Comparison of ENCODE assay signal across 16 cellular contexts in the genomic region with DNA sequence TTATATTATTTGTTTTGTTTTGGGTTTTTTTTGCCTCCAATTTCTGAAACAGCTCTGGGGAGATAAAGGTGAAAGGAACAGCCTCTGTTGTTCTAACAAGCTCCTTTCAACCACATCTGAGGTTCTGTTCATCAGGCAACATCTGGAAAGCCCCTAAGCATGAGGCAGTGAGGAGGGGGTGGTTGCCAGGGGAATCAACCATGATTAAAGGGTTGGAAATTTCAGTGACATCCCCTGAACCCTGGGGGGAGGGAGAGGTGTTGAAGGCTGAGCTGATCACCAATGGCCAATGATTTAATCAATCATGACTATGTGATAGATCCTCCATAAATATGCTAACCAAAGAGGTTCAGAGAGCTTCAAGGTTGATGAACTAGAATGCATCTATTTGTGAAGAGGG.
DNase-seq lines count a peak whose midpoint lies in the region; ATAC-seq and TF ChIP-seq lines count a peak whose summit lies in the region.
"Had no signal": no experiment of that assay in that cellular context is flagged by ENCODE, and none has a peak within 500 bp of the region (broad histone marks: within the 10 kb centered on the region; RNA-seq: fewer than 3 reads in every experiment).

No MANE protein-coding gene starts in this region.

- H3K9me3 Mint-ChIP-seq in nephron progenitor cell (peaks cover 12% of the 10 kb centered on the region), progenitor cell of endocrine pancreas (ENCODE audit: low read depth) (no peaks in the 10 kb centered on the region)
- H3K9me3 Mint-ChIP-seq: activated naive CD8-positive, alpha-beta T cell treated with anti-CD3 and anti-CD28 coated beads, Interleukin-2, amount 10 ng/mL, durations not matched to agents 7 days and 5 days had no signal

- H3K27ac Mint-ChIP-seq in nephron progenitor cell (peak overlapping the region; percentile 54), progenitor cell of endocrine pancreas (no peak overlapping the region)
- H3K27ac Mint-ChIP-seq: activated naive CD8-positive, alpha-beta T cell treated with anti-CD3 and anti-CD28 coated beads, Interleukin-2, amount 10 ng/mL, durations not matched to agents 7 days and 5 days had no signal

- H3K4me1 Mint-ChIP-seq in nephron progenitor cell (peaks cover 29% of the 10 kb centered on the region), progenitor cell of endocrine pancreas (ENCODE audit: low read depth) (no peaks in the 10 kb centered on the region)
- H3K4me1 Mint-ChIP-seq: activated naive CD8-positive, alpha-beta T cell treated with anti-CD3 and anti-CD28 coated beads, Interleukin-2, amount 10 ng/mL, durations not matched to agents 7 days and 5 days had no signal

- H3K27me3 Mint-ChIP-seq in nephron progenitor cell (ENCODE audit: low read depth, poor library complexity), result peaks cover 6% of the 10 kb centered on the region
- peaks cover 3% of the 10 kb centered on the region for H3K27me3 Mint-ChIP-seq in progenitor cell of endocrine pancreas
- H3K27me3 Mint-ChIP-seq: activated naive CD8-positive, alpha-beta T cell treated with anti-CD3 and anti-CD28 coated beads, Interleukin-2, amount 10 ng/mL, durations not matched to agents 7 days and 5 days had no signal

- H3K36me3 Mint-ChIP-seq in nephron progenitor cell (ENCODE audit: low read depth) (no peaks in the 10 kb centered on the region), progenitor cell of endocrine pancreas (ENCODE audit: insufficient read depth) (no peaks in the 10 kb centered on the region)
- H3K36me3 Mint-ChIP-seq: activated naive CD8-positive, alpha-beta T cell treated with anti-CD3 and anti-CD28 coated beads, Interleukin-2, amount 10 ng/mL, durations not matched to agents 7 days and 5 days had no signal

- TF ChIP-seq CTCF in nephron progenitor cell (IDR thresholded peaks at IDR 0.05), result no peak
- no peak for TF ChIP-seq CTCF in progenitor cell of endocrine pancreas (IDR thresholded peaks at IDR 0.05; ENCODE audit: unreplicated experiment)

- DNase-seq in activated CD4-positive, alpha-beta T cell treated with anti-CD3 and anti-CD28 coated beads, Interleukin-2, amount 50 U/mL, for 48 hours, result peak; percentile 5 to 13
- no peak for DNase-seq in activated CD4-positive, alpha-beta T cell treated with anti-CD3 and anti-CD28 coated beads for 1 hour
- DNase-seq in nephron progenitor cell (no peak), progenitor cell of endocrine pancreas (ENCODE audit: low spot score, unreplicated experiment) (no peak), SW480 (ENCODE audit: low spot score) (no peak)
- DNase-seq: activated naive CD8-positive, alpha-beta T cell treated with anti-CD3 and anti-CD28 coated beads, Interleukin-2, amount 10 ng/mL, durations not matched to agents 7 days and 5 days; DND-41; kidney glomerular epithelial cell; NCI-H1694; NCI-H446; SJCRH30; stomach had no signal

- H3K4me3 Mint-ChIP-seq in nephron progenitor cell, result no peak overlapping the region
- no peak overlapping the region for H3K4me3 Mint-ChIP-seq in progenitor cell of endocrine pancreas (ENCODE audit: low read depth)
- H3K4me3 Mint-ChIP-seq: activated naive CD8-positive, alpha-beta T cell treated with anti-CD3 and anti-CD28 coated beads, Interleukin-2, amount 10 ng/mL, durations not matched to agents 7 days and 5 days had no signal

- ATAC-seq in GM18858 (IDR thresholded peaks at IDR 0.05; ENCODE audit: unreplicated experiment), result peak; percentile 42
- peak; percentile 59 for ATAC-seq in HG03432 (IDR thresholded peaks at IDR 0.05; ENCODE audit: unreplicated experiment)
- no peak for ATAC-seq in GM21447 (IDR thresholded peaks at IDR 0.05; ENCODE audit: unreplicated experiment)
- ATAC-seq: A549 had no signal

Comparison
In these comparisons a context has a peak if more than half of its experiments do, and no peak if none do; other contexts are left out.
1. DNase-seq: peak in activated CD4-positive, alpha-beta T cell treated with anti-CD3 and anti-CD28 coated beads, Interleukin-2, amount 50 U/mL, for 48 hours (2 of 2); none in activated CD4-positive, alpha-beta T cell treated with anti-CD3 and anti-CD28 coated beads for 1 hour (single experiment), nephron progenitor cell (single experiment), progenitor cell of endocrine pancreas (single experiment) and SW480 (single experiment).